In genomic region chr17:80261895-80262279, GRCh38 we compare ENCODE assay signal across 8 cellular contexts. TPM values are rescaled to one million over a fixed set of nuclear protein-coding genes. Genes with fewer than 3 reads are reported as not detected.
A peak's percentile ranks its signal among the peaks of the same experiment; 100 is the strongest.
DNase-seq lines count a peak whose midpoint lies in the region; ATAC-seq and TF ChIP-seq lines count a peak whose summit lies in the region.

No MANE protein-coding gene starts in this region.

- H3K27ac ChIP-seq in spleen: peak overlapping the region; percentile 97 to 100 (median 99)

- H3K4me3 ChIP-seq in iPS-11a (ENCODE audit: low read depth, low read length): peak overlapping the region; percentile 70
- H3K4me3 ChIP-seq in spleen: peak overlapping the region; percentile 78 to 99 (median 95)

- intact Hi-C loops in spleen (cut with DNase I; ENCODE audit: low total_unique reads): no loop called here

- H3K9me3 ChIP-seq in spleen: no peaks in the 10 kb centered on the region

- H3K4me1 Mint-ChIP-seq in HFFc6 (ENCODE audit: low read depth): peaks cover 28% of the 10 kb centered on the region
- peaks cover 56% of the 10 kb centered on the region for H3K4me1 Mint-ChIP-seq in activated CD8-positive, alpha-beta T cell treated with anti-CD3 and anti-CD28 coated beads, Interleukin-2, amount 10 ng/mL, durations not matched to agents 7 days and 5 days (ENCODE audit: low read depth)

- H3K27ac Mint-ChIP-seq in HFFc6: peak overlapping the region; percentile 86
- peak overlapping the region; percentile 88 for H3K27ac Mint-ChIP-seq in activated CD8-positive, alpha-beta T cell treated with anti-CD3 and anti-CD28 coated beads, Interleukin-2, amount 10 ng/mL, durations not matched to agents 7 days and 5 days

- H3K27me3 Mint-ChIP-seq in HFFc6 (ENCODE audit: insufficient read depth): peaks cover 6% of the 10 kb centered on the region
- no peaks in the 10 kb centered on the region for H3K27me3 Mint-ChIP-seq in activated CD8-positive, alpha-beta T cell treated with anti-CD3 and anti-CD28 coated beads, Interleukin-2, amount 10 ng/mL, durations not matched to agents 7 days and 5 days (ENCODE audit: low read depth)

- DNase-seq in HFFc6: no peak
- no peak for DNase-seq in activated CD8-positive, alpha-beta T cell treated with anti-CD3 and anti-CD28 coated beads, Interleukin-2, amount 10 ng/mL, durations not matched to agents 7 days and 5 days
- no peak for DNase-seq in spleen
- DNase-seq in amniotic stem cell (lab: John Stamatoyannopoulos, UW): no peak
- no peak for DNase-seq in OCI-M2 (lab: John Stamatoyannopoulos, UW; ENCODE audit: unreplicated experiment)
- no peak for DNase-seq in activated CD4-positive, alpha-beta T cell treated with anti-CD3 and anti-CD28 coated beads for 48 hours

- peaks cover 32 to 81% (median 73%) of the 10 kb centered on the region in 6 donors for H3K4me1 ChIP-seq in spleen

- H3K9me3 Mint-ChIP-seq in HFFc6: no peaks in the 10 kb centered on the region
- no peaks in the 10 kb centered on the region for H3K9me3 Mint-ChIP-seq in activated CD8-positive, alpha-beta T cell treated with anti-CD3 and anti-CD28 coated beads, Interleukin-2, amount 10 ng/mL, durations not matched to agents 7 days and 5 days (ENCODE audit: insufficient read depth)

- POLR2A ChIA-PET in activated CD8-positive, alpha-beta T cell treated with anti-CD3 and anti-CD28 coated beads, Interleukin-2, amount 10 ng/mL, durations not matched to agents 7 days and 5 days (lab: Charles Lee): interaction anchor here (0.6 kb wide), 2 partner anchors 115 to 163 kb away, joined by 3 read pairs; no protein-coding TSS in a partner anchor

- TF ChIP-seq POLR2A in spleen (IDR thresholded peaks at IDR 0.05): no peak

- TF ChIP-seq CTCF in HFFc6 (IDR thresholded peaks at IDR 0.05): no peak
- TF ChIP-seq CTCF in spleen (IDR thresholded peaks at IDR 0.05 in 8 of 11, conservative IDR thresholded peaks at IDR 0.05 in 3 of 11): no peak

- WGBS in spleen, 5 donors: 30 to 44% (median 39%) methylated on average over 8 of the region's 8 CpGs

- ATAC-seq in activated CD8-positive, alpha-beta T cell treated with anti-CD3 and anti-CD28 coated beads, Interleukin-2, amount 10 ng/mL, durations not matched to agents 7 days and 5 days: no peak
- ATAC-seq in HG03439 (IDR thresholded peaks at IDR 0.05; ENCODE audit: unreplicated experiment): no peak

- H3K4me3 Mint-ChIP-seq in HFFc6: peak overlapping the region; percentile 88
- H3K4me3 Mint-ChIP-seq in activated CD8-positive, alpha-beta T cell treated with anti-CD3 and anti-CD28 coated beads, Interleukin-2, amount 10 ng/mL, durations not matched to agents 7 days and 5 days: peak overlapping the region; percentile 91

- CTCF ChIA-PET in activated CD8-positive, alpha-beta T cell treated with anti-CD3 and anti-CD28 coated beads, Interleukin-2, amount 10 ng/mL, durations not matched to agents 7 days and 5 days (lab: Charles Lee): no interaction called here

- peaks cover 7% of the 10 kb centered on the region for H3K36me3 Mint-ChIP-seq in HFFc6 (ENCODE audit: low read depth)
- H3K36me3 Mint-ChIP-seq in activated CD8-positive, alpha-beta T cell treated with anti-CD3 and anti-CD28 coated beads, Interleukin-2, amount 10 ng/mL, durations not matched to agents 7 days and 5 days (ENCODE audit: low read depth): peaks cover 27% of the 10 kb centered on the region

- peaks cover 0 to 27% (median 6%) of the 10 kb centered on the region in 6 donors for H3K36me3 ChIP-seq in spleen

- H3K27me3 ChIP-seq in spleen (replicated peaks in 1 of 7): no peaks in the 10 kb centered on the region

RNA-seq across cellular contexts. Expression of gene RNF213, which starts 1.2 kb away (rescaled TPM):
- total RNA-seq in HFFc6 (2021; fragmentation: NEBNext Ultra II Directional; extraction: Animal tissue kit (Norgen Biotek cat#: 25700)): 10 to 100 TPM; 42.0 to 51.6 (median 48.3) TPM
- 100 to 1,000 TPM; 438 to 455 TPM for total RNA-seq in activated CD8-positive, alpha-beta T cell treated with anti-CD3 and anti-CD28 coated beads, Interleukin-2, amount 10 ng/mL, durations not matched to agents 7 days and 5 days
- total RNA-seq in spleen: 100 to 1,000 TPM; 303 to 481 (median 353) TPM
- 10 to 100 TPM; 36.7 to 78.7 (median 57.0) TPM for polyA plus RNA-seq in spleen

RNA-seq across cellular contexts. Expression of gene SLC26A11, which starts 41.7 kb away (rescaled TPM):
- 10 to 100 TPM; 11.4 to 13.6 (median 12.5) TPM for total RNA-seq in HFFc6 (2021; fragmentation: NEBNext Ultra II Directional; extraction: Animal tissue kit (Norgen Biotek cat#: 25700))
- 1 to 10 TPM; 1.4 to 1.6 TPM for total RNA-seq in activated CD8-positive, alpha-beta T cell treated with anti-CD3 and anti-CD28 coated beads, Interleukin-2, amount 10 ng/mL, durations not matched to agents 7 days and 5 days
- total RNA-seq in spleen: 10 to 100 TPM; 22.8 to 39.7 (median 33.9) TPM
- 10 to 100 TPM in 1 of 3 donors, 1 to 10 TPM in 2; 6.8 to 22.4 (median 8.2) TPM for polyA plus RNA-seq in spleen

RNA-seq across cellular contexts. Expression of gene SGSH, which starts 41.8 kb away (rescaled TPM):
- total RNA-seq in HFFc6 (2021; fragmentation: NEBNext Ultra II Directional; extraction: Animal tissue kit (Norgen Biotek cat#: 25700)): 10 to 100 TPM; 41.2 to 52.6 (median 47.5) TPM
- 1 to 10 TPM; 6.9 to 8.2 TPM for total RNA-seq in activated CD8-positive, alpha-beta T cell treated with anti-CD3 and anti-CD28 coated beads, Interleukin-2, amount 10 ng/mL, durations not matched to agents 7 days and 5 days
- total RNA-seq in spleen: 100 to 1,000 TPM in 3 of 7 donors, 10 to 100 TPM in 4; 85.9 to 137 (median 95.1) TPM
- polyA plus RNA-seq in spleen: 10 to 100 TPM; 23.6 to 63.4 (median 51.9) TPM

Comparison
In these comparisons a context has a peak if more than half of its experiments do, and no peak if none do; other contexts are left out.
1. RNA of gene RNF213, which starts 1.2 kb away (total RNA-seq): 438 to 455 TPM in activated CD8-positive, alpha-beta T cell treated with anti-CD3 and anti-CD28 coated beads, Interleukin-2, amount 10 ng/mL, durations not matched to agents 7 days and 5 days and 303 to 481 TPM in spleen; 42.0 to 51.6 TPM in HFFc6; every median in the first group is over 4 times any median in the second.
2. RNA of gene SLC26A11, which starts 41.7 kb away (total RNA-seq): 22.8 to 39.7 TPM in spleen and 11.4 to 13.6 TPM in HFFc6; 1.4 to 1.6 TPM in activated CD8-positive, alpha-beta T cell treated with anti-CD3 and anti-CD28 coated beads, Interleukin-2, amount 10 ng/mL, durations not matched to agents 7 days and 5 days; every median in the first group is over 4 times any median in the second.
3. RNA of gene SGSH, which starts 41.8 kb away (total RNA-seq): 85.9 to 137 TPM in spleen and 41.2 to 52.6 TPM in HFFc6; 6.9 to 8.2 TPM in activated CD8-positive, alpha-beta T cell treated with anti-CD3 and anti-CD28 coated beads, Interleukin-2, amount 10 ng/mL, durations not matched to agents 7 days and 5 days; every median in the first group is over 4 times any median in the second.